Comparison of ENCODE assay signal across 8 cellular contexts in genomic region chr16:2429037-2429770, GRCh38. TPM values are rescaled to one million over a fixed set of nuclear protein-coding genes. Genes with fewer than 3 reads are reported as not detected.
DNase-seq lines count a peak whose midpoint lies in the region; ATAC-seq and TF ChIP-seq lines count a peak whose summit lies in the region.

TSS of gene CCNF (plus strand) at chr16:2429447. CDS start at chr16:2429482, 35 bp downstream.

- no peaks in the 10 kb centered on the region for H3K27me3 ChIP-seq in CD4-positive, alpha-beta memory T cell (ENCODE audit: insufficient read depth, low read length)
- H3K27me3 ChIP-seq in ectodermal cell (ENCODE audit: control insufficient read depth, insufficient read depth, low read length, poor library complexity, severe bottlenecking), result no peaks in the 10 kb centered on the region
- H3K27me3 ChIP-seq in lower lobe of right lung (ENCODE audit: low read depth), result no peaks in the 10 kb centered on the region

- peaks cover 11% of the 10 kb centered on the region for H3K36me3 ChIP-seq in CD4-positive, alpha-beta memory T cell (ENCODE audit: insufficient read depth, low read length)
- H3K36me3 ChIP-seq in ectodermal cell (ENCODE audit: control insufficient read depth, insufficient read depth, low read length) (peaks cover 14% of the 10 kb centered on the region), lower lobe of right lung (peaks cover 9% of the 10 kb centered on the region)

- peak within 1 kb of the TSS; percentile 70 to 91 (median 85) for H3K27ac Mint-ChIP-seq in CD4-positive, alpha-beta memory T cell
- peak within 1 kb of the TSS; percentile 93 for H3K27ac Mint-ChIP-seq in activated CD8-positive, alpha-beta T cell treated with anti-CD3 and anti-CD28 coated beads, Interleukin-2, amount 10 ng/mL, durations not matched to agents 7 days and 5 days

- DNase-seq in CD4-positive, alpha-beta memory T cell, result peak; percentile 91 to 96 (median 93)
- DNase-seq in HK-2 (ENCODE audit: unreplicated experiment), result peak; percentile 95
- DNase-seq in NCI-H82 treated with DMSO at 0.1 percent for 48 hours (lab: John Stamatoyannopoulos, UW; ENCODE audit: unreplicated experiment), result peak; percentile 92
- peak; percentile 98 for DNase-seq in activated CD8-positive, alpha-beta T cell treated with anti-CD3 and anti-CD28 coated beads, Interleukin-2, amount 10 ng/mL, durations not matched to agents 7 days and 5 days
- peak; percentile 97 for DNase-seq in lower lobe of right lung
- DNase-seq in stimulated activated CD4-positive, alpha-beta T cell treated with anti-CD3 and anti-CD28 coated beads, TNF-alpha, amount 100 ng/mL, for 1 hour (ENCODE audit: low read depth in 3 of 3, low spot score in 1 of 3), result peak; percentile 95 to 98 (median 97)

- peaks cover 20% of the 10 kb centered on the region for H3K4me1 ChIP-seq in CD4-positive, alpha-beta memory T cell (ENCODE audit: insufficient read depth, low read length)
- H3K4me1 ChIP-seq in ectodermal cell (ENCODE audit: control insufficient read depth, insufficient read depth, low read length) (peaks cover 12% of the 10 kb centered on the region), lower lobe of right lung (peaks cover 22% of the 10 kb centered on the region)

- intact Hi-C loops in CD4-positive, alpha-beta memory T cell (cut with micrococcal nuclease), result loop anchor here (1.0 kb wide), 5 partner anchors 31 to 161 kb away; partner anchors contain the start of genes ATP6V0C, RNPS1 and TEDC2
- intact Hi-C loops in lower lobe of right lung (cut with DNase I), result no loop called here

- peak within 1 kb of the TSS; percentile 67 for H3K27ac ChIP-seq in CD4-positive, alpha-beta memory T cell (ENCODE audit: low read depth, low read length)
- H3K27ac ChIP-seq in ectodermal cell (ENCODE audit: insufficient read depth, low read depth, low read length, poor library complexity, severe bottlenecking) (peak within 1 kb of the TSS; percentile 18), lower lobe of right lung (peak within 1 kb of the TSS; percentile 69)

- no peak for TF ChIP-seq CTCF in lower lobe of right lung (IDR thresholded peaks at IDR 0.05)

- no peaks in the 10 kb centered on the region for H3K27me3 Mint-ChIP-seq in CD4-positive, alpha-beta memory T cell
- H3K27me3 Mint-ChIP-seq in activated CD8-positive, alpha-beta T cell treated with anti-CD3 and anti-CD28 coated beads, Interleukin-2, amount 10 ng/mL, durations not matched to agents 7 days and 5 days (ENCODE audit: low read depth), result no peaks in the 10 kb centered on the region

- peak within 1 kb of the TSS; percentile 88 to 93 (median 90) for H3K4me3 Mint-ChIP-seq in CD4-positive, alpha-beta memory T cell
- H3K4me3 Mint-ChIP-seq in activated CD8-positive, alpha-beta T cell treated with anti-CD3 and anti-CD28 coated beads, Interleukin-2, amount 10 ng/mL, durations not matched to agents 7 days and 5 days, result peak within 1 kb of the TSS; percentile 99

- no peaks in the 10 kb centered on the region for H3K9me3 ChIP-seq in CD4-positive, alpha-beta memory T cell (ENCODE audit: control insufficient read depth in 1 of 2, low read length in 2 of 2)
- H3K9me3 ChIP-seq in ectodermal cell (ENCODE audit: control insufficient read depth, low read length) (no peaks in the 10 kb centered on the region), lower lobe of right lung (no peaks in the 10 kb centered on the region)

- WGBS in ectodermal cell, 2 experiments, result 0% methylated on average over 102 of the region's 102 CpGs

- peaks cover 14 to 25% (median 16%) of the 10 kb centered on the region in 4 donors for H3K4me1 Mint-ChIP-seq in CD4-positive, alpha-beta memory T cell
- peaks cover 41% of the 10 kb centered on the region for H3K4me1 Mint-ChIP-seq in activated CD8-positive, alpha-beta T cell treated with anti-CD3 and anti-CD28 coated beads, Interleukin-2, amount 10 ng/mL, durations not matched to agents 7 days and 5 days (ENCODE audit: low read depth)

- H3K4me3 ChIP-seq in CD4-positive, alpha-beta memory T cell (ENCODE audit: low read length in 2 of 2), result peak within 1 kb of the TSS; percentile 58 to 76
- peak within 1 kb of the TSS; percentile 91 for H3K4me3 ChIP-seq in ectodermal cell (ENCODE audit: insufficient read depth, low read depth, low read length)
- H3K4me3 ChIP-seq in lower lobe of right lung, result peak within 1 kb of the TSS; percentile 95

- ATAC-seq in GM19452 (IDR thresholded peaks at IDR 0.05; ENCODE audit: unreplicated experiment), result peak; percentile 84
- peak; percentile 94 for ATAC-seq in activated CD8-positive, alpha-beta T cell treated with anti-CD3 and anti-CD28 coated beads, Interleukin-2, amount 10 ng/mL, durations not matched to agents 7 days and 5 days
- peak; percentile 98 for ATAC-seq in lower lobe of right lung

- POLR2A ChIA-PET in CD4-positive, alpha-beta memory T cell (lab: Charles Lee; ENCODE audit: partially characterized antibody), result interaction anchor here (0.6 to 2.4 kb wide), 8 partner anchors 31 to 274 kb away, joined by 3 to 9 read pairs (median 5); partner anchors contain the start of genes ABCA3, CEMP1, KCTD5 and TBC1D24
- POLR2A ChIA-PET in activated CD8-positive, alpha-beta T cell treated with anti-CD3 and anti-CD28 coated beads, Interleukin-2, amount 10 ng/mL, durations not matched to agents 7 days and 5 days (lab: Charles Lee), result interaction anchor here (0.7 to 1.9 kb wide), 8 partner anchors 11 to 91 kb away, joined by 3 to 5 read pairs (median 4); partner anchors contain the start of genes AMDHD2 and TEDC2

- CTCF ChIA-PET in CD4-positive, alpha-beta memory T cell (lab: Charles Lee; ENCODE audit: partially characterized antibody), result interaction anchor here (0.7 to 2.5 kb wide), 9 partner anchors 8 to 235 kb away, joined by 3 to 9 read pairs (median 5); partner anchors contain the start of gene TEDC2
- CTCF ChIA-PET in activated CD8-positive, alpha-beta T cell treated with anti-CD3 and anti-CD28 coated beads, Interleukin-2, amount 10 ng/mL, durations not matched to agents 7 days and 5 days (lab: Charles Lee), result interaction anchor here (1.0 to 3.7 kb wide), 8 partner anchors 12 to 234 kb away, joined by 3 to 20 read pairs (median 5); partner anchors contain the start of genes ABCA3 and TEDC2

- peaks cover 8 to 13% of the 10 kb centered on the region in 2 donors for H3K36me3 Mint-ChIP-seq in CD4-positive, alpha-beta memory T cell
- peaks cover 30% of the 10 kb centered on the region for H3K36me3 Mint-ChIP-seq in activated CD8-positive, alpha-beta T cell treated with anti-CD3 and anti-CD28 coated beads, Interleukin-2, amount 10 ng/mL, durations not matched to agents 7 days and 5 days (ENCODE audit: low read depth)

- H3K9me3 Mint-ChIP-seq in CD4-positive, alpha-beta memory T cell, result no peaks in the 10 kb centered on the region
- H3K9me3 Mint-ChIP-seq in activated CD8-positive, alpha-beta T cell treated with anti-CD3 and anti-CD28 coated beads, Interleukin-2, amount 10 ng/mL, durations not matched to agents 7 days and 5 days (ENCODE audit: insufficient read depth), result no peaks in the 10 kb centered on the region

RNA-seq across cellular contexts. Expression of gene CCNF, which starts in this region (rescaled TPM):
- total RNA-seq in CD4-positive, alpha-beta memory T cell, result 1 to 10 TPM; 4.7 TPM
- polyA plus RNA-seq in CD4-positive, alpha-beta memory T cell, result 1 to 10 TPM; 1.6 to 3.3 TPM
- total RNA-seq in activated CD8-positive, alpha-beta T cell treated with anti-CD3 and anti-CD28 coated beads, Interleukin-2, amount 10 ng/mL, durations not matched to agents 7 days and 5 days, result 100 to 1,000 TPM; 105 to 110 TPM
- polyA plus RNA-seq in ectodermal cell (2013, experiment 1 of 4), result 39.8 TPM
- polyA plus RNA-seq in ectodermal cell (2013, experiment 2 of 4), result 35.6 TPM
- 31.7 TPM for polyA plus RNA-seq in ectodermal cell (2013, experiment 3 of 4)
- 31.2 TPM for polyA plus RNA-seq in ectodermal cell (2013, experiment 4 of 4)
- 3.4 TPM for total RNA-seq in lower lobe of right lung

Comparison
In these comparisons a context has a peak if more than half of its experiments do, and no peak if none do; other contexts are left out.
1. Peak in every context shown above with its lines: DNase-seq, ATAC-seq, H3K4me3 ChIP-seq and H3K27ac ChIP-seq.
2. RNA of gene CCNF (total RNA-seq): 105 to 110 TPM in activated CD8-positive, alpha-beta T cell treated with anti-CD3 and anti-CD28 coated beads, Interleukin-2, amount 10 ng/mL, durations not matched to agents 7 days and 5 days; 4.7 TPM in CD4-positive, alpha-beta memory T cell and 3.4 TPM in lower lobe of right lung (single experiment); every median in the first group is over 10 times any median in the second.
3. H3K27ac ChIP-seq: peak in every context shown above with its lines; median percentile 69 in lower lobe of right lung; 67 in CD4-positive, alpha-beta memory T cell; 18 in ectodermal cell.